ENCODE assay signal across 2 cellular contexts in the genomic region with DNA sequence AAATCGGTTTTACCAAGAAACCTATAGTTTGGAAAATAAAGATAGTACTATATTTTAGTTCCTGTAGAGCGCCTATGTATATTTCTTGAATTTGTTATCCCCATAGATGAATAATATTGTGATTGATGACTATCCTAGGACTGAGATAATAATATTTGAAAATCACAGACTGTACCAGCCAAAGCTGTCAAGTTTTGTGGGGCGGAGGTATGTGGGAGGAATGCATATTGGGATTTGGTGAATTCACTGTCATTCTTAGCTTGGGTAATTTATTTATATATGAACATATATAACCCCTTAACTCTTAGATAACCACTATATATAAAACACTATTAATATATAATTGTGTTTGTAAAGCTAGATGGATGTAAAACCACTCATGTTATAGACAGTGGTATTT.
"Had no signal": no experiment of that assay in that cellular context is flagged by ENCODE, and none has a peak within 500 bp of the region (broad histone marks: within the 10 kb centered on the region; RNA-seq: fewer than 3 reads in every experiment).

No MANE protein-coding gene starts in this region.

- DNase-seq: GDM1, GF-D8 had no signal
